ENCODE assay signal across 12 cellular contexts in genomic region chr5:132055808-132056609, GRCh38. TPM values are rescaled to one million over a fixed set of nuclear protein-coding genes. Genes with fewer than 3 reads are reported as not detected.
DNase-seq lines count a peak whose midpoint lies in the region; TF ChIP-seq lines count a peak whose summit lies in the region.
"Had no signal": no experiment of that assay in that cellular context is flagged by ENCODE, and none has a peak within 500 bp of the region (broad histone marks: within the 10 kb centered on the region; RNA-seq: fewer than 3 reads in every experiment).

No MANE protein-coding gene starts in this region.

- H3K4me1 Mint-ChIP-seq in activated T-cell treated with anti-CD3 and anti-CD28 coated beads, Interleukin-2, amount 50 U/mL, for 24 hours (ENCODE audit: low read depth), result peaks cover 56% of the 10 kb centered on the region
- peaks cover 10% of the 10 kb centered on the region for H3K4me1 Mint-ChIP-seq in nephron progenitor cell
- H3K4me1 Mint-ChIP-seq: brain had no signal

- H3K4me1 ChIP-seq in uterus (no peaks in the 10 kb centered on the region), MM.1S (ENCODE audit: low read length) (no peaks in the 10 kb centered on the region)

- H3K27ac ChIP-seq in uterus (no peak overlapping the region), MM.1S (ENCODE audit: low read length) (no peak overlapping the region)
- H3K27ac ChIP-seq: ovary had no signal

- no peak overlapping the region for H3K9ac ChIP-seq in MM.1S (ENCODE audit: low read length)

- H2AFZ ChIP-seq in MM.1S (ENCODE audit: low read length), result no peak overlapping the region

- H3K36me3 Mint-ChIP-seq in activated T-cell treated with anti-CD3 and anti-CD28 coated beads, Interleukin-2, amount 50 U/mL, for 24 hours (ENCODE audit: low read depth), result no peaks in the 10 kb centered on the region
- no peaks in the 10 kb centered on the region for H3K36me3 Mint-ChIP-seq in nephron progenitor cell (ENCODE audit: low read depth)
- H3K36me3 Mint-ChIP-seq: brain had no signal

- H3K9me2 ChIP-seq in MM.1S (replicated peaks; ENCODE audit: insufficient read depth, low read length), result no peaks in the 10 kb centered on the region

- H3K4me3 ChIP-seq in uterus (no peak overlapping the region), MM.1S (ENCODE audit: low read length) (no peak overlapping the region)
- H3K4me3 ChIP-seq: ovary had no signal

- H3K27ac Mint-ChIP-seq in activated T-cell treated with anti-CD3 and anti-CD28 coated beads, Interleukin-2, amount 50 U/mL, for 24 hours, result peak overlapping the region; percentile 41
- H3K27ac Mint-ChIP-seq in nephron progenitor cell, result no peak overlapping the region
- H3K27ac Mint-ChIP-seq: brain had no signal

- intact Hi-C loops in uterus (cut with DNase I; ENCODE audit: low total_unique reads), result no loop called here

- no peaks in the 10 kb centered on the region for H3K27me3 Mint-ChIP-seq in activated T-cell treated with anti-CD3 and anti-CD28 coated beads, Interleukin-2, amount 50 U/mL, for 24 hours
- H3K27me3 Mint-ChIP-seq in nephron progenitor cell (ENCODE audit: low read depth, poor library complexity), result peaks cover 3% of the 10 kb centered on the region

- H3K4me3 Mint-ChIP-seq in activated T-cell treated with anti-CD3 and anti-CD28 coated beads, Interleukin-2, amount 50 U/mL, for 24 hours, result no peak overlapping the region
- no peak overlapping the region for H3K4me3 Mint-ChIP-seq in nephron progenitor cell
- H3K4me3 Mint-ChIP-seq: brain had no signal

- no peaks in the 10 kb centered on the region for H3F3A ChIP-seq in MM.1S (ENCODE audit: insufficient read depth, low read length)

- H3K4me2 ChIP-seq in MM.1S (ENCODE audit: low read depth, low read length), result no peak overlapping the region

- H3K9me3 ChIP-seq in uterus, result no peaks in the 10 kb centered on the region
- no peaks in the 10 kb centered on the region for H3K9me3 ChIP-seq in MM.1S (replicated peaks; ENCODE audit: insufficient read depth, low read length)
- H3K9me3 ChIP-seq: ovary had no signal

- H3K36me3 ChIP-seq in uterus, result no peaks in the 10 kb centered on the region
- H3K36me3 ChIP-seq in MM.1S (replicated peaks; ENCODE audit: insufficient read depth, low read length), result no peaks in the 10 kb centered on the region
- H3K36me3 ChIP-seq: ovary had no signal

- TF ChIP-seq CTCF in uterus (IDR thresholded peaks at IDR 0.05), result no peak
- TF ChIP-seq CTCF in nephron progenitor cell (IDR thresholded peaks at IDR 0.05), result no peak
- no peak for TF ChIP-seq CTCF in MM.1S (IDR thresholded peaks at IDR 0.05; ENCODE audit: low read length)

- no peaks in the 10 kb centered on the region for H4K20me1 ChIP-seq in MM.1S (ENCODE audit: insufficient read depth, low read length)

- peak; percentile 37 for DNase-seq in stimulated activated CD4-positive, alpha-beta T cell treated with anti-CD3 and anti-CD28 coated beads, Interleukin-1b, Interleukin-23, amount 100 ng/mL, for 48 hours
- DNase-seq in stimulated activated CD4-positive, alpha-beta T cell treated with anti-CD3 and anti-CD28 coated beads, Interleukin-12 subunit alpha, Interleukin-12 subunit beta, amount 100 ng/mL, for 4 hours, result no peak
- peak; percentile 43 for DNase-seq in activated T-cell treated with anti-CD3 and anti-CD28 coated beads, Interleukin-2, amount 50 U/mL, for 24 hours
- peak; percentile 17 for DNase-seq in iPS-NIHi11 (ENCODE audit: low spot score)
- DNase-seq in uterus, result peak; percentile 9 to 12
- DNase-seq in nephron progenitor cell, result no peak
- no peak for DNase-seq in MM.1S
- no peak for DNase-seq in NCI-H1436 treated with DMSO at 0.1 percent for 48 hours (lab: John Stamatoyannopoulos, UW)
- DNase-seq: hypothalamus had no signal

- H3K9me3 Mint-ChIP-seq in activated T-cell treated with anti-CD3 and anti-CD28 coated beads, Interleukin-2, amount 50 U/mL, for 24 hours, result no peaks in the 10 kb centered on the region
- H3K9me3 Mint-ChIP-seq in nephron progenitor cell, result no peaks in the 10 kb centered on the region
- H3K9me3 Mint-ChIP-seq: brain had no signal

- no peaks in the 10 kb centered on the region for H3K79me2 ChIP-seq in MM.1S (ENCODE audit: low read length)

- no peak for TF ChIP-seq POLR2A in uterus (IDR thresholded peaks at IDR 0.05)

- H3K27me3 ChIP-seq in uterus, result no peaks in the 10 kb centered on the region
- no peaks in the 10 kb centered on the region; the same call in 1 of the 2 replicates for H3K27me3 ChIP-seq in MM.1S (replicated peaks; ENCODE audit: insufficient read depth, low read length)
- H3K27me3 ChIP-seq: ovary had no signal

RNA-seq across cellular contexts. Expression of gene IL3, which starts 4.4 kb away (rescaled TPM):
- not detected for total RNA-seq in uterus
- total RNA-seq: ovary, SK-MEL-5 had no signal

RNA-seq across cellular contexts. Expression of gene CSF2, which starts 17.6 kb away (rescaled TPM):
- total RNA-seq in uterus, result not detected
- total RNA-seq: SK-MEL-5 had no signal

RNA-seq across cellular contexts. Expression of gene ACSL6, which starts 44.6 kb away (rescaled TPM):
- 1 to 10 TPM in 1 of 4 donors, under 1 TPM in 1, not detected in 2; 0.18 to 1.3 TPM for total RNA-seq in uterus

Comparison
In these comparisons a context has a peak if more than half of its experiments do, and no peak if none do; other contexts are left out.
1. DNase-seq: peak in stimulated activated CD4-positive, alpha-beta T cell treated with anti-CD3 and anti-CD28 coated beads, Interleukin-1b, Interleukin-23, amount 100 ng/mL, for 48 hours (single experiment), activated T-cell treated with anti-CD3 and anti-CD28 coated beads, Interleukin-2, amount 50 U/mL, for 24 hours (single experiment), iPS-NIHi11 (single experiment) and uterus (2 of 2); none in stimulated activated CD4-positive, alpha-beta T cell treated with anti-CD3 and anti-CD28 coated beads, Interleukin-12 subunit alpha, Interleukin-12 subunit beta, amount 100 ng/mL, for 4 hours (single experiment), nephron progenitor cell (single experiment), MM.1S (single experiment) and NCI-H1436 treated with DMSO at 0.1 percent for 48 hours (single experiment).